In the genomic region with DNA sequence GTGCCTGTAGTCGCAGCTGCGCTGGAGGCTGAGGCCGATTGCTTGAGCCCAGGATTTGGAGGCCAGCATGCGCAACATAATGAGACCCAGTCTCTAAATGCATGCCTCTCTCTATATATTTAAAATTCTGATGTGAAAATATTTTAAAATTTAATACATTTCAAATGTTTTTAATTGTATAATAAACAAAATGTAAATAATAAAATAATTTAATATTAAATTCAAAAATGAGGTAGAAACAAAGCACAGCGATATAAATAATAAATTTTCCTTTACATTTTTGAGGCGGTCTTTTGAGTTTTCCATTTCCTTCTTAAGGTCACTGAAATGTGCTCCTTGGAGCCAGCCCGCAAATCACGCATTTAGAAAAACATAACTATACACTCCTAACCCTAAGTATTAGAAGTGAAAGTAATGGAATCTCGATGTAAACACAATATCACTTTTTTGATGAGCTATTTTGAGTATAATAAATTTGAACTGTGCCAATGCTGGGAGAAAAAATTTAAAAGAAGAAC, we compare ENCODE assay signal across 1 cellular context.
A peak's percentile ranks its signal among the peaks of the same experiment; 100 is the strongest.
TF ChIP-seq lines count a peak whose summit lies in the region.

No MANE protein-coding gene starts in this region.

TF ChIP-seq in HEK293, 187 proteins besides CTCF, POLR2A, EP300 and RAD21 (continued from another document):
- TF ChIP-seq, protein P1, sequence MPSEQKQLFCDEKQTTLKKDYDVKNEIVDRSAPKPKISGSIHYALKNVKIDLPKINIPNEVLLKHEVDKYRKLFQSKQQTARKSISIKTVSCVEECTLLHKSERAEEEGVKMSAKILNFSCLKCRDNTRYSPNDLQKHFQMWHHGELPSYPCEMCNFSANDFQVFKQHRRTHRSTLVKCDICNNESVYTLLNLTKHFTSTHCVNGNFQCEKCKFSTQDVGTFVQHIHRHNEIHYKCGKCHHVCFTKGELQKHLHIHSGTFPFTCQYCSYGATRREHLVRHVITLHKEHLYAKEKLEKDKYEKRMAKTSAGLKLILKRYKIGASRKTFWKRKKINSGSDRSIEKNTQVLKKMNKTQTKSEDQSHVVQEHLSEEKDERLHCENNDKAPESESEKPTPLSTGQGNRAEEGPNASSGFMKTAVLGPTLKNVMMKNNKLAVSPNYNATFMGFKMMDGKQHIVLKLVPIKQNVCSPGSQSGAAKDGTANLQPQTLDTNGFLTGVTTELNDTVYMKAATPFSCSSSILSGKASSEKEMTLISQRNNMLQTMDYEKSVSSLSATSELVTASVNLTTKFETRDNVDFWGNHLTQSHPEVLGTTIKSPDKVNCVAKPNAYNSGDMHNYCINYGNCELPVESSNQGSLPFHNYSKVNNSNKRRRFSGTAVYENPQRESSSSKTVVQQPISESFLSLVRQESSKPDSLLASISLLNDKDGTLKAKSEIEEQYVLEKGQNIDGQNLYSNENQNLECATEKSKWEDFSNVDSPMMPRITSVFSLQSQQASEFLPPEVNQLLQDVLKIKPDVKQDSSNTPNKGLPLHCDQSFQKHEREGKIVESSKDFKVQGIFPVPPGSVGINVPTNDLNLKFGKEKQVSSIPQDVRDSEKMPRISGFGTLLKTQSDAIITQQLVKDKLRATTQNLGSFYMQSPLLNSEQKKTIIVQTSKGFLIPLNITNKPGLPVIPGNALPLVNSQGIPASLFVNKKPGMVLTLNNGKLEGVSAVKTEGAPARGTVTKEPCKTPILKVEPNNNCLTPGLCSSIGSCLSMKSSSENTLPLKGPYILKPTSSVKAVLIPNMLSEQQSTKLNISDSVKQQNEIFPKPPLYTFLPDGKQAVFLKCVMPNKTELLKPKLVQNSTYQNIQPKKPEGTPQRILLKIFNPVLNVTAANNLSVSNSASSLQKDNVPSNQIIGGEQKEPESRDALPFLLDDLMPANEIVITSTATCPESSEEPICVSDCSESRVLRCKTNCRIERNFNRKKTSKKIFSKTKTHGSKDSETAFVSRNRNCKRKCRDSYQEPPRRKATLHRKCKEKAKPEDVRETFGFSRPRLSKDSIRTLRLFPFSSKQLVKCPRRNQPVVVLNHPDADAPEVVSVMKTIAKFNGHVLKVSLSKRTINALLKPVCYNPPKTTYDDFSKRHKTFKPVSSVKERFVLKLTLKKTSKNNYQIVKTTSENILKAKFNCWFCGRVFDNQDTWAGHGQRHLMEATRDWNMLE (tag by site-specific recombination; conservative IDR thresholded peaks at IDR 0.05; ENCODE audit: low read depth): 0 out of 2 replicates have a peak, but pooled peaks have one; percentile 46
- TF ChIP-seq TRIM28 (IDR thresholded peaks at IDR 0.05; ENCODE audit: borderline replicate concordance, low read length): 0 out of 2 replicates have a peak, but pooled peaks have one; percentile 26
- peak; percentile 60 for TF ChIP-seq ZNF335 (tag by site-specific recombination; conservative IDR thresholded peaks at IDR 0.05)
- TF ChIP-seq ZNF549 (tag by site-specific recombination; IDR thresholded peaks at IDR 0.05): no peak
TF ChIP-seq in HEK293: peak in this region for 4.
